ENCODE assay signal across 9 cellular contexts in the genomic region with DNA sequence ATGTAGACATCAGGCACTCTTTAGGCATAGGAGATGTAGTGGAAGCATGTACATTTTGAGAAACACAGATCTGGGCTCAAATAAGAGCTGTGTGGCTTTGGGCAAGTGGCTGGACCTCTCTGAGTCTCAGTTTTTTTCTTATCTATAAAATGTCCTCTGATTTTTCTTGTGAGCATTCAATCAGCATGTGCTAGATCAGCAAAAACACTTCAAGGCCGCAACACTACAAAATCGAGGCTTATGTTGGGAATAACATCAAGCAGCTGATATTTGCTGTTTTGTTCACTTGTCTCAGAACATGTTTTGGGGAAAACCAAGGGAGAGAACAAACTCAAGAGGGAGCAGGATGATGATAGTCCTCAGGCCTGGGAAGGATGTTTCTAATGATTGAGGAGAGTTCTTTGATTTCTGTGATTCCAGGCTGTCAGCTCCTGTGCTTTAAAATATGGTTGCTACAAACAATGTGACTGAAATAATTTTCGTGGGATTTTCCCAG. TPM values are rescaled to one million over a fixed set of nuclear protein-coding genes. Genes with fewer than 3 reads are reported as not detected.
"Had no signal": no experiment of that assay in that cellular context is flagged by ENCODE, and none has a peak within 500 bp of the region (broad histone marks: within the 10 kb centered on the region; RNA-seq: fewer than 3 reads in every experiment).

OR4X1 (plus strand) TSS at position 446 of the 496 bp plus-strand sequence; CDS start at position 446, 0 bp downstream.

- H3K27ac ChIP-seq: HL-60, KMS-11 had no signal

- DNase-seq: KBM-7, KG1 had no signal

- ATAC-seq: K562 had no signal

- FAIRE-seq: HTR-8/SVneo, K562 had no signal

- H3K4me3 ChIP-seq: K562 had no signal

- H3K4me2 ChIP-seq: KMS-11 had no signal

- H3K9ac ChIP-seq: KMS-11 had no signal

RNA-seq across cellular contexts. Expression of gene OR4X1, which starts in this region (rescaled TPM):
- total RNA-seq: HT-29, HT1080, K562 had no signal
- polyA plus RNA-seq: IgD-negative memory B cell, K562 had no signal
